Comparison of ENCODE assay signal across 8 cellular contexts in the genomic region with DNA sequence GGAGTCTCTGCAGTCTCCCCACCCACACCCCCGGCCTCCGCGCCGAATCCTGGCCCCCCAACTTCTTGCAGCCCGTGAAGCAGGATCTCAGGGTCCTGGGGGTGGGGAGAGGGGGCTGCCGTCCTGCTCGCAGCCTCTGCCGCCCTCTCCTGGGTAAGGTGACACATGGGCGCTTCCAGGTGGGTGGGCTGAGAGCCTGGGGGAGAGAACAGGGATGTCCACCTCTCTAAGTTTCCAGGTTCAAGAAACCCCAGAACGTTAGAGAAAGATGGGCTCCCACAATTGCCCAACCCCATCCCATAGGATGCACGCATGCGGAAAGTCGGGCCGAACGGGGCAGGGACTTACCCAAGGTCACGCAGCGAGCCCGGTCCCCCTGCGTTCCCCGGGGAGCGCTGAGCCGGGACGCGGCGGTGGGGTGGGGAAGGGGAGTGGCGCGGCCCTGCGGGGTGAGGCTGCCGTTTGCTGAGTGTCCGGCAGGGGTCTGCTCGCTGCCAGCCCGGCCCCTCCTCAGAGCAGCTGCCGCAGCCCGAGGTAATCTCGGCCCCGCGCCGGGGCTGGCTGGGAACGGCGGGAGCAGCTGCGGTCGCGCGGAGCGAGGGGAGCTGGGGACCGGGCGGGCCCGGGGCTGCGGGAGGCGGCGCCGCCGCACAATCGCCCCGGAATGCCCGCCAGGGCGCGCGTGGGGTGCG. TPM values are rescaled to one million over a fixed set of nuclear protein-coding genes. Genes with fewer than 3 reads are reported as not detected.
DNase-seq lines count a peak whose midpoint lies in the region; ATAC-seq and TF ChIP-seq lines count a peak whose summit lies in the region.

No MANE protein-coding gene starts in this region.

- H3K27me3 ChIP-seq in duodenal mucosa (ENCODE audit: control insufficient read depth in 1 of 2, insufficient read depth in 2 of 2, low read length in 2 of 2) (no peaks in the 10 kb centered on the region), lung (ENCODE audit: control insufficient read depth, insufficient read depth) (no peaks in the 10 kb centered on the region)

- H3K27ac ChIP-seq in duodenal mucosa (ENCODE audit: low read depth, low read length) (peak overlapping the region; percentile 77), lung (ENCODE audit: low read depth in 1 of 2, low read length in 1 of 2) (peak overlapping the region; percentile 62 to 97)

- H3K4me3 ChIP-seq in duodenal mucosa (ENCODE audit: low read depth in 1 of 2, low read length in 2 of 2) (peak overlapping the region; percentile 93), lung (peak overlapping the region; percentile 22)

- POLR2A ChIA-PET in activated CD4-positive, alpha-beta T cell treated with anti-CD3 and anti-CD28 coated beads, Interleukin-2, amount 10 ng/mL, durations not matched to agents 7 days and 5 days (lab: Charles Lee): interaction anchor here (0.6 kb wide), 2 partner anchors 28 to 325 kb away, joined by 3 read pairs; no protein-coding TSS in a partner anchor

- H3K9ac ChIP-seq in duodenal mucosa (ENCODE audit: low read depth in 1 of 2, low read length in 2 of 2): peak overlapping the region; percentile 82 to 89

- peaks cover 10% of the 10 kb centered on the region for H3K27me3 Mint-ChIP-seq in activated CD4-positive, alpha-beta T cell treated with anti-CD3 and anti-CD28 coated beads, Interleukin-2, amount 10 ng/mL, durations not matched to agents 7 days and 5 days

- 1% methylated on average over 33 to 60 of the region's 60 CpGs for WGBS in lung, 2 donors

- H3K27ac Mint-ChIP-seq in activated CD4-positive, alpha-beta T cell treated with anti-CD3 and anti-CD28 coated beads, Interleukin-2, amount 10 ng/mL, durations not matched to agents 7 days and 5 days: no peak overlapping the region

- CTCF ChIA-PET in activated CD4-positive, alpha-beta T cell treated with anti-CD3 and anti-CD28 coated beads, Interleukin-2, amount 10 ng/mL, durations not matched to agents 7 days and 5 days (lab: Charles Lee): interaction anchor here (0.8 to 1.9 kb wide), 10 partner anchors 9 to 65 kb away, joined by 3 to 9 read pairs (median 4); a partner anchor contains a TSS

- H3K36me3 ChIP-seq in duodenal mucosa (ENCODE audit: control insufficient read depth in 1 of 2, insufficient read depth in 2 of 2, low read length in 2 of 2) (peaks cover 13 to 21% of the 10 kb centered on the region in 2 donors), lung (ENCODE audit: control insufficient read depth in 2 of 2, insufficient read depth in 2 of 2, low read length in 2 of 2) (peaks cover under 1 to 8% of the 10 kb centered on the region in 2 donors)

- peaks cover 11% of the 10 kb centered on the region for H3K36me3 Mint-ChIP-seq in activated CD4-positive, alpha-beta T cell treated with anti-CD3 and anti-CD28 coated beads, Interleukin-2, amount 10 ng/mL, durations not matched to agents 7 days and 5 days (ENCODE audit: low read depth)

- no peaks in the 10 kb centered on the region for H3K9me3 ChIP-seq in duodenal mucosa (ENCODE audit: control insufficient read depth in 1 of 2, low read length in 2 of 2)
- H3K9me3 ChIP-seq in lung (ENCODE audit: control insufficient read depth in 2 of 2, insufficient read depth in 1 of 2, low read length in 1 of 2): no peaks in the 10 kb centered on the region

- peak; percentile 19 for TF ChIP-seq CTCF in lung (IDR thresholded peaks at IDR 0.05; ENCODE audit: control extremely low read depth, extremely low read depth)

- H3K9me3 Mint-ChIP-seq in activated CD4-positive, alpha-beta T cell treated with anti-CD3 and anti-CD28 coated beads, Interleukin-2, amount 10 ng/mL, durations not matched to agents 7 days and 5 days: no peaks in the 10 kb centered on the region

- peaks cover 21% of the 10 kb centered on the region for H3K4me1 Mint-ChIP-seq in activated CD4-positive, alpha-beta T cell treated with anti-CD3 and anti-CD28 coated beads, Interleukin-2, amount 10 ng/mL, durations not matched to agents 7 days and 5 days

- peak overlapping the region; percentile 80 for H3K4me3 Mint-ChIP-seq in activated CD4-positive, alpha-beta T cell treated with anti-CD3 and anti-CD28 coated beads, Interleukin-2, amount 10 ng/mL, durations not matched to agents 7 days and 5 days

- peaks cover 21 to 22% of the 10 kb centered on the region in 2 donors for H3K4me1 ChIP-seq in duodenal mucosa (ENCODE audit: control insufficient read depth in 1 of 2, insufficient read depth in 2 of 2, low read length in 2 of 2)
- H3K4me1 ChIP-seq in lung (ENCODE audit: control insufficient read depth in 2 of 2, insufficient read depth in 2 of 2, low read length in 2 of 2): peaks cover 0 to 9% of the 10 kb centered on the region in 2 donors

- DNase-seq in DMS153 treated with DMSO at 0.1 percent for 48 hours (lab: John Stamatoyannopoulos, UW; ENCODE audit: unreplicated experiment) (peak; percentile 6), DMS153 (lab: John Stamatoyannopoulos, UW) (no peak), NCI-H446 treated with DMSO at 0.1 percent for 48 hours (lab: John Stamatoyannopoulos, UW) (peak; percentile 10), lung (ENCODE audit: low spot score) (peak; percentile 48)
- DNase-seq in activated CD4-positive, alpha-beta T cell treated with anti-CD3 and anti-CD28 coated beads, Interleukin-2, amount 10 ng/mL, durations not matched to agents 7 days and 5 days: peak; percentile 61
- DNase-seq in stimulated activated CD8-positive, alpha-beta memory T cell treated with anti-CD3 and anti-CD28 coated beads, Interleukin-4, amount 100 ng/mL, for 24 hours (ENCODE audit: low read depth): peak; percentile 35

- ATAC-seq in HG03064 (IDR thresholded peaks at IDR 0.05; ENCODE audit: low read depth, unreplicated experiment): peak; percentile 50
- peak; percentile 53 for ATAC-seq in lung (ENCODE audit: insufficient read depth, low FRiP score)

RNA-seq across cellular contexts. Expression of a gene that starts 0.7 kb away (rescaled TPM):
- total RNA-seq in activated CD4-positive, alpha-beta T cell treated with anti-CD3 and anti-CD28 coated beads, Interleukin-2, amount 10 ng/mL, durations not matched to agents 7 days and 5 days: 100 to 1,000 TPM; 192 to 207 TPM
- total RNA-seq in lung: 100 to 1,000 TPM; 106 to 265 TPM
- 100 to 1,000 TPM; 128 to 144 TPM for polyA plus RNA-seq in lung

RNA-seq across cellular contexts. Expression of a gene that starts 11.0 kb away (rescaled TPM):
- not detected for total RNA-seq in activated CD4-positive, alpha-beta T cell treated with anti-CD3 and anti-CD28 coated beads, Interleukin-2, amount 10 ng/mL, durations not matched to agents 7 days and 5 days
- not detected for total RNA-seq in lung
- polyA plus RNA-seq in lung: not detected

RNA-seq across cellular contexts. Expression of a gene that starts 46.7 kb away (rescaled TPM):
- 10 to 100 TPM; 40.5 to 42.2 TPM for total RNA-seq in activated CD4-positive, alpha-beta T cell treated with anti-CD3 and anti-CD28 coated beads, Interleukin-2, amount 10 ng/mL, durations not matched to agents 7 days and 5 days
- total RNA-seq in lung: 10 to 100 TPM; 38.8 to 80.7 TPM
- polyA plus RNA-seq in lung: 10 to 100 TPM; 31.6 to 36.5 TPM

RNA-seq across cellular contexts. Expression of a gene that starts 58.9 kb away (rescaled TPM):
- 10 to 100 TPM; 49.5 to 55.4 TPM for total RNA-seq in activated CD4-positive, alpha-beta T cell treated with anti-CD3 and anti-CD28 coated beads, Interleukin-2, amount 10 ng/mL, durations not matched to agents 7 days and 5 days
- 10 to 100 TPM; 35.6 to 44.3 TPM for total RNA-seq in lung
- polyA plus RNA-seq in lung: 10 to 100 TPM; 26.3 to 57.2 TPM

RNA-seq across cellular contexts. Expression of a gene that starts 59.1 kb away (rescaled TPM):
- total RNA-seq in activated CD4-positive, alpha-beta T cell treated with anti-CD3 and anti-CD28 coated beads, Interleukin-2, amount 10 ng/mL, durations not matched to agents 7 days and 5 days: 1,000 to 10,000 TPM; 1,051 to 1,116 TPM
- 100 to 1,000 TPM; 334 to 904 TPM for total RNA-seq in lung
- 1,000 to 10,000 TPM; 1,051 to 1,580 TPM for polyA plus RNA-seq in lung
